In genomic region chr2:42823744-42824453, GRCh38 we compare ENCODE assay signal across 20 cellular contexts. TPM values are rescaled to one million over a fixed set of nuclear protein-coding genes. Genes with fewer than 3 reads are reported as not detected.
"Had no signal": no experiment of that assay in that cellular context is flagged by ENCODE, and none has a peak within 500 bp of the region (broad histone marks: within the 10 kb centered on the region; RNA-seq: fewer than 3 reads in every experiment).

No MANE protein-coding gene starts in this region.

- H3K36me3 ChIP-seq: esophagus squamous epithelium, neural progenitor cell, upper lobe of left lung had no signal

- H3K27ac Mint-ChIP-seq: activated B cell treated with CpG ODN at 0.5 μM for 24 hours; activated CD4-positive, alpha-beta T cell treated with anti-CD3 and anti-CD28 coated beads for 36 hours; activated naive CD8-positive, alpha-beta T cell treated with anti-CD3 and anti-CD28 coated beads for 36 hours; mesothelial cell of epicardium; naive thymus-derived CD8-positive, alpha-beta T cell; neural progenitor cell; T-helper 1 cell treated with Interleukin-12 subunit alpha and Interleukin-12 subunit beta and Interleukin-4 antibody, amounts not matched to agents 30 μg/mL and 1 μg/mL, for 36 hours had no signal

- H3K9me3 Mint-ChIP-seq: activated B cell treated with CpG ODN at 0.5 μM for 24 hours; activated naive CD8-positive, alpha-beta T cell treated with anti-CD3 and anti-CD28 coated beads for 36 hours; T-helper 1 cell treated with Interleukin-12 subunit alpha and Interleukin-12 subunit beta and Interleukin-4 antibody, amounts not matched to agents 30 μg/mL and 1 μg/mL, for 36 hours had no signal

- H3K27me3 Mint-ChIP-seq: activated B cell treated with CpG ODN at 0.5 μM for 24 hours; activated CD4-positive, alpha-beta T cell treated with anti-CD3 and anti-CD28 coated beads for 36 hours had no signal

- H3K9ac ChIP-seq: neural progenitor cell had no signal

- H3K4me3 ChIP-seq: coronary artery, esophagus squamous epithelium, neural progenitor cell, upper lobe of left lung had no signal

- DNase-seq: activated B cell treated with CpG ODN at 0.5 μM for 24 hours; activated CD4-positive, alpha-beta T cell treated with anti-CD3 and anti-CD28 coated beads for 36 hours; activated CD4-positive, alpha-beta T cell treated with anti-CD3 and anti-CD28 coated beads, Interleukin-2, amount 50 U/mL, for 4 hours; activated naive CD4-positive, alpha-beta T cell treated with Interleukin-2 at 50 U/mL for 16 hours; activated naive CD8-positive, alpha-beta T cell treated with anti-CD3 and anti-CD28 coated beads for 36 hours; cerebellar nuclear complex; esophagus squamous epithelium; kidney; naive thymus-derived CD8-positive, alpha-beta T cell; stimulated activated CD4-positive, alpha-beta T cell treated with anti-CD3 and anti-CD28 coated beads, Interleukin-4, amount 100 ng/mL, for 24 hours; stimulated activated naive CD8-positive, alpha-beta T cell treated with anti-CD3 and anti-CD28 coated beads, Interleukin-15, Interleukin-2, amounts not matched to agents 100 U/mL and 50 U/mL, for 24 hours; T1000; upper lobe of left lung had no signal

- H3K4me3 Mint-ChIP-seq: activated B cell treated with CpG ODN at 0.5 μM for 24 hours; activated CD4-positive, alpha-beta T cell treated with anti-CD3 and anti-CD28 coated beads for 36 hours; activated naive CD8-positive, alpha-beta T cell treated with anti-CD3 and anti-CD28 coated beads for 36 hours; mesothelial cell of epicardium; naive thymus-derived CD8-positive, alpha-beta T cell; neural progenitor cell; T-helper 1 cell treated with Interleukin-12 subunit alpha and Interleukin-12 subunit beta and Interleukin-4 antibody, amounts not matched to agents 30 μg/mL and 1 μg/mL, for 36 hours had no signal

- H2AFZ ChIP-seq: neural progenitor cell had no signal

- H3K36me3 Mint-ChIP-seq: activated naive CD8-positive, alpha-beta T cell treated with anti-CD3 and anti-CD28 coated beads for 36 hours; mesothelial cell of epicardium; naive thymus-derived CD8-positive, alpha-beta T cell; neural progenitor cell had no signal

- FAIRE-seq: bronchial epithelial cell, kidney had no signal

- H3K4me2 ChIP-seq: neural progenitor cell had no signal

- H3K27me3 ChIP-seq: esophagus squamous epithelium, upper lobe of left lung had no signal

- H3K27ac ChIP-seq: coronary artery, esophagus squamous epithelium, neural progenitor cell, upper lobe of left lung had no signal

- H3K9me3 ChIP-seq: esophagus squamous epithelium, upper lobe of left lung had no signal

RNA-seq across cellular contexts. Expression of gene HAAO, which starts 31.5 kb away (rescaled TPM):
- total RNA-seq: bronchial epithelial cell, lung microvascular endothelial cell had no signal

RNA-seq across cellular contexts. Expression of gene OXER1, which starts 60.0 kb away (rescaled TPM):
- total RNA-seq: activated CD8-positive, alpha-beta memory T cell treated with anti-CD3 and anti-CD28 coated beads for 36 hours; bronchial epithelial cell; lung microvascular endothelial cell had no signal
